ENCODE assay signal across 8 cellular contexts in the genomic region with DNA sequence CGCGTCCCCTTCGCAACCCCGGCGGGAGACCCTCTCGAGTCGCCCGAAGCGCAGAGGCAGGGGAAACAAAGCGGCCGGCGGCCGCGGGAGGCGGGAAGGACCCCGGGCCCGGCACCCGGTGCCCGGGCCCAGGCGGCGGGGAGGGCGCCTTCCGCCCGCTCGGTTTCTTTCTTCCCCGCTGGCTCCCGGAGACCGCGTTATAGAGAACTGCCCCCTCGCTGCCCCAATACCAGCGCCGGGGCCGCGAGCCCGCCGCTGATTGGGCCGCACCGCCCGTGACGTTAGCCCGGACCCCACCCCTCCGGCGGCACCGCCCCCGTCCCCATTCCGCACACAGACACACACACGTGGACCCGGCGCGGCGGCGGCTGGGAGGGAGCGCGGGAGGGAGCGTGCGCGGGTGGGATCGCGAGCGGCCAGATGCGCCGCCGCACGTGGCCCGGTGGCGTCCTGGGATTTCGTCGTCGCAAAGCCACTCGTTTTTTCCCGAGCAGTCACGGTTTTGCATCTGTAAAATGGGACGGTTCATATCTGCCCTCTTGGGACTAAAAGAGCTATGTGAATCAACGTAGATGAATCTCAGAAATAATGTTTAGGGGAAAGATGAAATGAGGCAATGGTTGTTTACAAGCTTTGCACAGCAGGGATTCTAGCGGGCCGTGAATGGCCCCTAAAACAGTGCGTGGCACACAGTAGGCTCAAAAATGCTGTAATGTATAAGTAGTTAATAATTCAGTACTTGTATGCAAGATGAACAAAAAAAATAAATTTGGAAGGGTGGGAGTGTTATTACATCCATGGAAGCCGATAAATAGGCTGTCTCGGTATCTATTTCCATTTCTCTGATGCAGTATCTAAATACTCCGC. TPM values are rescaled to one million over a fixed set of nuclear protein-coding genes. Genes with fewer than 3 reads are reported as not detected.
A peak's percentile ranks its signal among the peaks of the same experiment; 100 is the strongest.
DNase-seq lines count a peak whose midpoint lies in the region; ATAC-seq and TF ChIP-seq lines count a peak whose summit lies in the region.

A gene (minus strand): TSS at position 209 of the 867 bp plus-strand sequence. CDS start 462 bp downstream, outside the sequence.

- BruUV-seq in A673 (replicated peaks; lab: Mats Ljungman, UMichigan), result no TSS peak

- DNase-seq in A673 (ENCODE audit: low spot score) (peak; percentile 81), NCI-H510A treated with DMSO at 0.1 percent for 48 hours (lab: John Stamatoyannopoulos, UW) (peak; percentile 81), coronary artery (ENCODE audit: low spot score) (peak; percentile 86)
- DNase-seq in activated CD4-positive, alpha-beta T cell treated with anti-CD3 and anti-CD28 coated beads for 48 hours, result peak; percentile 96
- peak; percentile 91 for DNase-seq in stimulated activated CD4-positive, alpha-beta T cell treated with anti-CD3 and anti-CD28 coated beads, Interleukin-4, amount 100 ng/mL, for 24 hours

- POLR2A ChIA-PET in A673 (lab: Charles Lee; ENCODE audit: low non-redundant PET), result no interaction called here

- H3K9ac ChIP-seq in liver (ENCODE audit: low read depth in 1 of 2, low read length in 2 of 2), result peak within 1 kb of the TSS in 1 of 2 donors; percentile 35

- CTCF ChIA-PET in A673 (lab: Charles Lee), result no interaction called here

- TF ChIP-seq RAD21 in liver (IDR thresholded peaks at IDR 0.05), result no peak

- no peak for TF ChIP-seq CTCF in A673 (conservative IDR thresholded peaks at IDR 0.05; ENCODE audit: low read depth, low read length)
- TF ChIP-seq CTCF in coronary artery (IDR thresholded peaks at IDR 0.05), result no peak
- no peak for TF ChIP-seq CTCF in liver (IDR thresholded peaks at IDR 0.05; ENCODE audit: low read depth, low read length, missing input control)

- intact Hi-C loops in A673 (cut with micrococcal nuclease; ENCODE audit: unreplicated experiment), result no loop called here

- 4% methylated on average over 80 of the region's 80 CpGs for WGBS in liver

- H3K4me1 ChIP-seq in A673 (ENCODE audit: insufficient read depth, low read length, poor library complexity, severe bottlenecking) (no peaks in the 10 kb centered on the region), liver (ENCODE audit: control insufficient read depth in 4 of 4, insufficient read depth in 4 of 4, low read length in 3 of 4) (peaks cover 7 to 20% (median 11%) of the 10 kb centered on the region in 4 donors)

- no peaks in the 10 kb centered on the region for H3K36me3 ChIP-seq in A673 (ENCODE audit: insufficient read depth, low read length, poor library complexity, severe bottlenecking)
- no peaks in the 10 kb centered on the region for H3K36me3 ChIP-seq in liver (ENCODE audit: control insufficient read depth in 4 of 4, insufficient read depth in 3 of 4, low read depth in 1 of 4, low read length in 3 of 4)

- H3K9me3 ChIP-seq in A673 (ENCODE audit: low read depth, low read length, poor library complexity, severe bottlenecking) (no peaks in the 10 kb centered on the region), liver (ENCODE audit: control insufficient read depth in 4 of 4, low read length in 3 of 4) (no peaks in the 10 kb centered on the region)

- ATAC-seq in GM18867 (IDR thresholded peaks at IDR 0.05; ENCODE audit: unreplicated experiment) (peak; percentile 72), HG03280 (IDR thresholded peaks at IDR 0.05; ENCODE audit: unreplicated experiment) (peak; percentile 70)

- H3K4me3 ChIP-seq in A673 (ENCODE audit: low read depth, low read length, poor library complexity, severe bottlenecking), result peak within 1 kb of the TSS; percentile 58
- peak within 1 kb of the TSS; percentile 74 for H3K4me3 ChIP-seq in coronary artery
- H3K4me3 ChIP-seq in liver (ENCODE audit: low read depth in 1 of 3, low read length in 3 of 3), result peak within 1 kb of the TSS; percentile 26 to 66 (median 41)

- peak within 1 kb of the TSS; percentile 75 for H3K27ac ChIP-seq in A673 (ENCODE audit: low read depth, low read length, poor library complexity, severe bottlenecking)
- H3K27ac ChIP-seq in coronary artery, result no peak within 1 kb of the TSS
- peak within 1 kb of the TSS in 1 of 2 donors; percentile 19 for H3K27ac ChIP-seq in liver (ENCODE audit: low read depth in 1 of 2, low read length in 2 of 2)

- H3K27me3 ChIP-seq in A673 (replicated peaks; ENCODE audit: insufficient read depth, low read depth, low read length, poor library complexity), result peaks cover 5% of the 10 kb centered on the region
- H3K27me3 ChIP-seq in liver (ENCODE audit: control insufficient read depth in 4 of 4, insufficient read depth in 4 of 4, low read length in 3 of 4), result no peaks in the 10 kb centered on the region

TF ChIP-seq in liver, 16 proteins besides CTCF, POLR2A, EP300 and RAD21:
- peak in 1 of 2 donors; percentile 55 for TF ChIP-seq EGR1 (IDR thresholded peaks at IDR 0.05; ENCODE audit: low read depth in 2 of 2)
- no peak for TF ChIP-seq FOXA2 (IDR thresholded peaks at IDR 0.05)
- peak; percentile 40 for TF ChIP-seq SP1 (IDR thresholded peaks at IDR 0.05)
- TF ChIP-seq FOXA1 (IDR thresholded peaks at IDR 0.05), result no peak
- peak; percentile 12 for TF ChIP-seq YY1 (IDR thresholded peaks at IDR 0.05)
- no peak for TF ChIP-seq HNF4G (IDR thresholded peaks at IDR 0.05)
- TF ChIP-seq GABPA (IDR thresholded peaks at IDR 0.05 in 1 of 2, conservative IDR thresholded peaks at IDR 0.05 in 1 of 2), result no peak

RNA-seq across cellular contexts. Expression of the gene that starts here (rescaled TPM):
- 4.0 and 5.9 TPM in 2 replicates for total RNA-seq in A673 (2021)
- total RNA-seq in liver, result 1 to 10 TPM in 1 of 2 donors, under 1 TPM in 1; 0.37 to 1.8 TPM
- 1 to 10 TPM in 1 of 2 donors, under 1 TPM in 1; 0.32 to 1.9 TPM for polyA plus RNA-seq in liver
